8 cellular contexts compared by ENCODE assay signal in the genomic region with DNA sequence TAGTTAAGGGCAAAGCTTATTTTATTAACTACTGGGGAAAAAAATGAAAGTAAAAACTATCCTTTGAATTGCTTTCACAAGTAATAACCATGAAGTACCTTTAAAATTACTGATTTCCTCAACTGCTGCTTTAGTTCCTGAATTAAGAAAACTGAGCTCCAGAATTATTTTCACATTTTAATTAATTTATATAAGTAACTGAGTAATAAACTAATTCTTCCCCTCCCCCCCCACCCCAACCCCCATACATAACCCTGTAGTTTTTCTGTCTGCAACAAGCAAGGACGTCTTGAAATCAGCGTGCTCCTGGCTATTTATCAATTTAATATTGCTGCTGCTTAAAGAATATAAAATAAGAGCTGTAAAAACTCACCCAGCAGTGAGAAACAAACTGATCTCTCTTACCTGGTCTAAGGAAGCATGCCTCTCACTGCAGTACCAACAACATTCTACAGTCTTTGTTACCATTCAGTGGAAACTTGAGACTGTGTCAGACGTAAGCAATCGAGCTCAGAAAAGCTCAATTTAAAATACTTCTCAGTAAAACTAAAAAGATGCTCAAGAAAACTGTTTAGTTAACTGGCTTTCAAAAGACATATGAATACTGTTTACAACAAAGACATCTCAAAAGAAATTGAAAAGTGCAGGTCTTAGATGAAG.
DNase-seq lines count a peak whose midpoint lies in the region; ATAC-seq, FAIRE-seq and TF ChIP-seq lines count a peak whose summit lies in the region.

No MANE protein-coding gene starts in this region.

- H2AFZ ChIP-seq in IMR-90 (replicated peaks; ENCODE audit: low read length, poor library complexity), result no peak overlapping the region
- H2AFZ ChIP-seq in H1 (ENCODE audit: low read length), result no peak overlapping the region

- H2BK12ac ChIP-seq in H1 (ENCODE audit: low read depth, low read length), result no peak overlapping the region

- no peak overlapping the region for H3K56ac ChIP-seq in IMR-90 (ENCODE audit: extremely low read depth, insufficient read depth, low read length)
- no peak overlapping the region for H3K56ac ChIP-seq in H1 (replicated peaks; ENCODE audit: insufficient read length, low read depth, low read length)

- no peaks in the 10 kb centered on the region for H3K9me1 ChIP-seq in IMR-90 (ENCODE audit: insufficient read depth, low read length)

- H2AK5ac ChIP-seq in IMR-90 (ENCODE audit: low read depth, low read length) (no peak overlapping the region), H1 (ENCODE audit: low read depth, low read length) (no peak overlapping the region)

- no peak overlapping the region for H3K27ac ChIP-seq in IMR-90 (ENCODE audit: insufficient read depth, low read length)
- no peak overlapping the region for H3K27ac ChIP-seq in H1 (ENCODE audit: low read depth, low read length)
- H3K27ac ChIP-seq in transverse colon, result peak overlapping the region; percentile 30 to 57 (median 54)

- H3K4me2 ChIP-seq in IMR-90 (ENCODE audit: low read depth, low read length), result peak overlapping the region; percentile 78; the same call in 1 of the 2 replicates
- H3K4me2 ChIP-seq in H1 (ENCODE audit: insufficient read depth in 1 of 2, low read depth in 2 of 2, low read length in 2 of 2), result peak overlapping the region; percentile 68 to 74; a peak in 3 of 4 replicates

- H4K5ac ChIP-seq in IMR-90 (ENCODE audit: low read depth, low read length) (no peak overlapping the region), H1 (ENCODE audit: insufficient read length, low read depth, low read length) (peak overlapping the region; percentile 93)

- no peak overlapping the region for H2AK9ac ChIP-seq in IMR-90 (replicated peaks; ENCODE audit: low read depth, low read length, poor library complexity)

- no peak overlapping the region for H2BK15ac ChIP-seq in IMR-90 (ENCODE audit: low read depth, low read length)
- no peak overlapping the region for H2BK15ac ChIP-seq in H1 (ENCODE audit: low read length)

- H3K9ac ChIP-seq in IMR-90 (ENCODE audit: low read depth, low read length) (no peak overlapping the region; the same call in 1 of the 2 replicates), H1 (replicated peaks in 1 of 4; ENCODE audit: extremely low read depth in 1 of 4, low read depth in 3 of 4, low read length in 3 of 4) (peak overlapping the region; percentile 8 to 64 (median 36); a peak in 4 of 7 replicates)

- H3K79me2 ChIP-seq in H1 (ENCODE audit: control insufficient read depth in 1 of 2, insufficient read depth in 2 of 2, low read length in 2 of 2), result peaks cover 0 to 49% of the 10 kb centered on the region in 2 experiments

- no peak for TF ChIP-seq POLR2A in IMR-90 (IDR thresholded peaks at IDR 0.05; ENCODE audit: low read depth, low read length)
- peak; percentile 67 to 84; a peak in 2 of 3 replicates for TF ChIP-seq POLR2A in H1 (IDR thresholded peaks at IDR 0.05; ENCODE audit: control extremely low read depth in 1 of 2, low read depth in 2 of 2, low read length in 2 of 2)
- no peak for TF ChIP-seq POLR2A in transverse colon (IDR thresholded peaks at IDR 0.05)

- H3K4ac ChIP-seq in IMR-90 (ENCODE audit: low read depth, low read length) (no peak overlapping the region), H1 (replicated peaks; ENCODE audit: insufficient read length, low read depth, low read length) (no peak overlapping the region)

- H4K91ac ChIP-seq in IMR-90 (ENCODE audit: insufficient read depth, low read depth, low read length) (no peak overlapping the region), H1 (replicated peaks; ENCODE audit: insufficient read length, low read length) (no peak overlapping the region)

- peak overlapping the region; percentile 92 for H3K4me3 Mint-ChIP-seq in memory B cell

- no peak overlapping the region for H3K18ac ChIP-seq in IMR-90 (ENCODE audit: low read depth, low read length)
- H3K18ac ChIP-seq in H1 (ENCODE audit: extremely low read depth, low read length), result no peak overlapping the region; the same call in 1 of the 2 replicates

- CTCF ChIA-PET in IMR-90 (lab: Yijun Ruan, JAX) (interaction anchor here (0.6 to 1.0 kb wide), 3 partner anchors 9 to 63 kb away, joined by 3 read pairs; no protein-coding TSS in a partner anchor), H1 (lab: Charles Lee; ENCODE audit: partially characterized antibody) (interaction anchor here (0.7 to 1.4 kb wide), 3 partner anchors 30 to 93 kb away, joined by 3 read pairs; no protein-coding TSS in a partner anchor)

- H3K27me3 ChIP-seq in IMR-90 (ENCODE audit: control insufficient read depth, insufficient read depth, low read length) (no peaks in the 10 kb centered on the region), H1 (replicated peaks in 1 of 4; ENCODE audit: control insufficient read depth in 3 of 4, extremely low read depth in 1 of 4, insufficient read depth in 3 of 4, low read length in 3 of 4) (no peaks in the 10 kb centered on the region), transverse colon (no peaks in the 10 kb centered on the region)

- peak overlapping the region; percentile 92 for H3K27ac Mint-ChIP-seq in memory B cell

- BruUV-seq in IMR-90 (replicated peaks; lab: Mats Ljungman, UMichigan), result no TSS peak

- H3K23ac ChIP-seq in IMR-90 (ENCODE audit: low read depth, low read length), result no peak overlapping the region
- H3K23ac ChIP-seq in H1 (ENCODE audit: insufficient read length), result no peak overlapping the region

- DNase-seq in DMS53 (lab: John Stamatoyannopoulos, UW) (peak; percentile 85), IMR-90 (peak; percentile 90), H1 (ENCODE audit: low read depth in 1 of 2, low spot score in 2 of 2) (no peak), memory B cell (ENCODE audit: low spot score in 2 of 2) (peak; percentile 16 to 26), transverse colon (peak; percentile 14), 8988T (no peak)

- H3K27me3 Mint-ChIP-seq in memory B cell, result no peaks in the 10 kb centered on the region

- in situ Hi-C loops in IMR-90 (cut with MboI; ENCODE audit: low sequenced_read_pairs), result no loop called here
- in situ Hi-C loops in transverse colon (cut with MboI; ENCODE audit: low pct_ligation_motif_present in 1 of 4, low pct_unique_long_range_greater_than_20kb in 1 of 4, low sequenced_read_pairs in 3 of 4), result no loop called here

- POLR2A ChIA-PET in IMR-90 (lab: Charles Lee; ENCODE audit: unreplicated experiment), result no interaction called here
- POLR2A ChIA-PET in H1 (lab: Charles Lee; ENCODE audit: partially characterized antibody), result interaction anchor here (1.0 to 1.4 kb wide), 5 partner anchors 10 to 252 kb away, joined by 3 to 6 read pairs (median 5); partner anchors contain the start of gene TFDP2

- H4K8ac ChIP-seq in IMR-90 (ENCODE audit: low read depth in 2 of 2, low read length in 2 of 2) (no peak overlapping the region; a peak in 1 of 4 replicates), H1 (ENCODE audit: extremely low read depth, insufficient read depth, low read length) (no peak overlapping the region)

- no peak for TF ChIP-seq EP300 in H1 (IDR thresholded peaks at IDR 0.05; ENCODE audit: borderline replicate concordance in 1 of 2, low read depth in 2 of 2, low read length in 2 of 2)
- TF ChIP-seq EP300 in transverse colon (IDR thresholded peaks at IDR 0.05; ENCODE audit: low read depth), result no peak

- H3K23me2 ChIP-seq in H1 (ENCODE audit: low read depth, low read length), result no peaks in the 10 kb centered on the region

- ATAC-seq in GM21367 (IDR thresholded peaks at IDR 0.05; ENCODE audit: unreplicated experiment) (peak; percentile 59), IMR-90 (ENCODE audit: low read depth) (peak; percentile 74), SK-N-SH treated with all-trans-retinoic acid at 6 μM for 48 hours (peak; percentile 96), memory B cell (ENCODE audit: low read depth) (peak; percentile 93)

- H3K4me1 ChIP-seq in IMR-90 (ENCODE audit: control insufficient read depth, insufficient read depth, low read length) (no peaks in the 10 kb centered on the region), H1 (replicated peaks in 1 of 4; ENCODE audit: control insufficient read depth in 3 of 4, insufficient read depth in 4 of 4, low read length in 3 of 4) (peaks cover 0 to 3% (median under 1%) of the 10 kb centered on the region in 4 experiments; a peak in 2 of 7 replicates), transverse colon (peaks cover 0 to 39% (median 9%) of the 10 kb centered on the region in 4 donors)

- H4K20me1 ChIP-seq in IMR-90 (ENCODE audit: insufficient read depth, low read length) (no peaks in the 10 kb centered on the region), H1 (replicated peaks in 1 of 2; ENCODE audit: control insufficient read depth in 1 of 2, insufficient read depth in 2 of 2, low read length in 2 of 2) (no peaks in the 10 kb centered on the region)

- TF ChIP-seq CTCF in IMR-90 (conservative IDR thresholded peaks at IDR 0.05; ENCODE audit: low read depth, low read length) (no peak), H1 (IDR thresholded peaks at IDR 0.05; ENCODE audit: control extremely low read depth in 1 of 3, insufficient read depth in 1 of 3, low read depth in 1 of 3, low read length in 3 of 3) (no peak), transverse colon (IDR thresholded peaks at IDR 0.05) (peak in 2 of 5 experiments; percentile 18 to 27)

- H2BK120ac ChIP-seq in IMR-90 (ENCODE audit: low read depth, low read length), result no peak overlapping the region
- H2BK120ac ChIP-seq in H1 (replicated peaks; ENCODE audit: low read depth, low read length), result no peak overlapping the region

- H3K9me3 Mint-ChIP-seq in memory B cell, result peaks cover 3% of the 10 kb centered on the region

- H3K4me3 ChIP-seq in IMR-90 (ENCODE audit: insufficient read depth, low read depth, low read length) (peak overlapping the region; percentile 50), H1 (ENCODE audit: extremely low read depth in 1 of 4, insufficient read depth in 2 of 4, low read depth in 3 of 4, low read length in 4 of 4) (peak overlapping the region; percentile 62 to 93 (median 81)), transverse colon (peak overlapping the region; percentile 16 to 50 (median 30))

- no peaks in the 10 kb centered on the region for H3K9me3 ChIP-seq in IMR-90 (ENCODE audit: control insufficient read depth, insufficient read depth, low read length)
- H3K9me3 ChIP-seq in H1 (ENCODE audit: insufficient read depth in 2 of 2, low read depth in 1 of 2, low read length in 1 of 2), result no peaks in the 10 kb centered on the region
- H3K9me3 ChIP-seq in transverse colon, result no peaks in the 10 kb centered on the region

- H3K14ac ChIP-seq in IMR-90 (replicated peaks; ENCODE audit: low read depth, low read length) (no peak overlapping the region), H1 (ENCODE audit: insufficient read length) (no peak overlapping the region)

- peak; percentile 100 for FAIRE-seq in H1 (lab: Jason Lieb, UNC)

- peaks cover 5% of the 10 kb centered on the region for H3K36me3 Mint-ChIP-seq in memory B cell

- H2BK20ac ChIP-seq in IMR-90 (ENCODE audit: low read depth, low read length) (no peak overlapping the region), H1 (ENCODE audit: low read length) (no peak overlapping the region)

- H2BK5ac ChIP-seq in IMR-90 (ENCODE audit: low read depth, low read length, poor library complexity, severe bottlenecking), result no peak overlapping the region
- no peak overlapping the region for H2BK5ac ChIP-seq in H1 (ENCODE audit: low read depth, low read length)

- peaks cover 0 to 4% of the 10 kb centered on the region in 2 experiments; a peak in 1 of 4 replicates for H3K79me1 ChIP-seq in IMR-90 (ENCODE audit: low read depth in 1 of 2, low read length in 2 of 2)
- no peaks in the 10 kb centered on the region for H3K79me1 ChIP-seq in H1 (ENCODE audit: low read depth, low read length)

- TF ChIP-seq RAD21 in IMR-90 (IDR thresholded peaks at IDR 0.05; ENCODE audit: low read length) (no peak), H1 (IDR thresholded peaks at IDR 0.05 in 1 of 2, conservative IDR thresholded peaks at IDR 0.05 in 1 of 2; ENCODE audit: low read depth in 2 of 2, low read length in 2 of 2) (no peak)

- dilution Hi-C loops in IMR-90 (cut with HindIII; ENCODE audit: low sequenced_read_pairs, unreplicated experiment), result no loop called here

- H3K36me3 ChIP-seq in IMR-90 (ENCODE audit: control insufficient read depth, insufficient read depth, low read length) (no peaks in the 10 kb centered on the region), H1 (ENCODE audit: control insufficient read depth in 2 of 4, insufficient read depth in 4 of 4, low read length in 3 of 4) (peaks cover 0 to 10% (median 1%) of the 10 kb centered on the region in 4 experiments; a peak in 2 of 8 replicates), transverse colon (no peaks in the 10 kb centered on the region)

- intact Hi-C loops in IMR-90 (cut with micrococcal nuclease), result no loop called here
- intact Hi-C loops in transverse colon (cut with DNase I; ENCODE audit: low total_unique reads), result no loop called here

- 0% methylated on average over 1 of the region's 4 CpGs; no CpG with 5 or more reads in 1 of the 2 experiments for WGBS in IMR-90 (ENCODE audit: extremely low coverage in 2 of 2, insufficient read length in 1 of 2), 2 experiments
- 5% methylated on average over 4 of the region's 4 CpGs; no CpG with 5 or more reads in 1 of the 2 experiments for WGBS in H1 (ENCODE audit: extremely low coverage in 1 of 2, insufficient coverage in 1 of 2, insufficient read length in 1 of 2, insufficient replicate concordance in 2 of 2, low coverage in 1 of 2, low lambda C conversion rate in 2 of 2, missing lambda C conversion rate in 1 of 2), 2 experiments
- 0 to 9% methylated on average over 4 of the region's 4 CpGs for WGBS in transverse colon (ENCODE audit: low coverage in 1 of 2), 2 donors

- H3K4me1 Mint-ChIP-seq in memory B cell, result peaks cover 16% of the 10 kb centered on the region

Comparison
In these comparisons a context has a peak if more than half of its experiments do, and no peak if none do; other contexts are left out.
1. DNase-seq: peak in DMS53 (single experiment), IMR-90 (single experiment), memory B cell (2 of 2) and transverse colon (single experiment); none in H1 (0 of 2) and 8988T (single experiment).
2. H3K27ac ChIP-seq: peak in transverse colon (4 of 4); none in IMR-90 (single experiment) and H1 (single experiment).
3. H3K4me3 ChIP-seq: peak in every context shown above with its lines; median percentile 81 in H1; 50 in IMR-90; 30 in transverse colon.
4. POLR2A ChIP-seq: peak in H1 (2 of 2); none in IMR-90 (single experiment) and transverse colon (single experiment).
5. Peak in every context shown above with its lines, with median percentiles within 50 percentile points of each other: ATAC-seq.